ENCODE assay signal across 8 cellular contexts in the genomic region with DNA sequence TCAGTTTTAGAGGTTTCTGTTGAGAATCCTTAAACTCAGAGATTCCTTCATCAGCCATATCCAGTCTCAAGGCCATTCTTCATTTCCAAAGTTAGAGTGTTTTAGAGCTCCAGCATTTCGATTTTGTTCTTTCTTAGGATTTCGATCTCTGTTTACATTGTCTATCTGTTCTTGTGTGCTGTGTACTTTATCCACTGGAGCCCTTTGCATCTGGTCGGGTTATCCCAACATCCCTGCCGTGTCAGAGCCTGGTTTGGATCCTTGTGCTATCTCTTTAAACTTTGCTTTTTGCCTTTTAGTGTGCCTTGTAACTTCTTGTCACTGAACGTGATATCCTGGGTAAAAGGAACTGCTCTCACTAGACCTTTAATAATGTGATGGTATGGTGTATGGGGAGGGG.
DNase-seq lines count a peak whose midpoint lies in the region; ATAC-seq and TF ChIP-seq lines count a peak whose summit lies in the region.
"Not testable (repeated sequence)": the region's sequence is repeated elsewhere in the genome, so short reads cannot be mapped to it uniquely, and the experiment has no call there.

No MANE protein-coding gene starts in this region.

- peaks cover 17% of the 10 kb centered on the region for H3K36me3 Mint-ChIP-seq in CD4-positive, CD25-positive, alpha-beta regulatory T cell
- not testable (repeated sequence) for H3K36me3 Mint-ChIP-seq in activated CD4-positive, alpha-beta memory T cell treated with anti-CD3 and anti-CD28 coated beads for 36 hours; glutamatergic neuron (ENCODE audit: unreplicated experiment); natural killer cell treated with Interleukin-12 subunit alpha and Interleukin-12 subunit beta and Interleukin-15 and Interleukin-18, amount 100 ng/mL, for 72 hours
- H3K36me3 Mint-ChIP-seq in activated naive CD8-positive, alpha-beta T cell treated with anti-CD3 and anti-CD28 coated beads, Interleukin-2, amount 10 ng/mL, durations not matched to agents 7 days and 5 days, result peaks cover 12% of the 10 kb centered on the region

- not testable (repeated sequence) for H3K27me3 Mint-ChIP-seq in CD4-positive, CD25-positive, alpha-beta regulatory T cell; activated CD4-positive, alpha-beta memory T cell treated with anti-CD3 and anti-CD28 coated beads for 36 hours; activated naive CD8-positive, alpha-beta T cell treated with anti-CD3 and anti-CD28 coated beads, Interleukin-2, amount 10 ng/mL, durations not matched to agents 7 days and 5 days; glutamatergic neuron (ENCODE audit: unreplicated experiment); natural killer cell treated with Interleukin-12 subunit alpha and Interleukin-12 subunit beta and Interleukin-15 and Interleukin-18, amount 100 ng/mL, for 72 hours; stimulated activated naive CD8-positive, alpha-beta T cell treated with anti-CD3 and anti-CD28 coated beads, Interleukin-15, amount 100 ng/mL, for 72 hours

- CTCF ChIA-PET in activated CD4-positive, alpha-beta memory T cell treated with anti-CD3 and anti-CD28 coated beads for 36 hours (lab: Charles Lee), result not testable (repeated sequence)

- ATAC-seq in CD4-positive, CD25-positive, alpha-beta regulatory T cell (ENCODE audit: low read depth in 2 of 2); activated naive CD8-positive, alpha-beta T cell treated with anti-CD3 and anti-CD28 coated beads, Interleukin-2, amount 10 ng/mL, durations not matched to agents 7 days and 5 days (ENCODE audit: low read depth); natural killer cell treated with Interleukin-12 subunit alpha and Interleukin-12 subunit beta and Interleukin-15 and Interleukin-18, amount 100 ng/mL, for 72 hours; stimulated activated naive CD8-positive, alpha-beta T cell treated with anti-CD3 and anti-CD28 coated beads, Interleukin-15, amount 100 ng/mL, for 72 hours: not testable (repeated sequence)
- peak; percentile 1 for ATAC-seq in HG03378 (IDR thresholded peaks at IDR 0.05; ENCODE audit: unreplicated experiment)

- peaks cover 18 to 38% (median 27%) of the 10 kb centered on the region in 4 donors for H3K4me1 Mint-ChIP-seq in CD4-positive, CD25-positive, alpha-beta regulatory T cell
- peaks cover 35% of the 10 kb centered on the region for H3K4me1 Mint-ChIP-seq in activated CD4-positive, alpha-beta memory T cell treated with anti-CD3 and anti-CD28 coated beads for 36 hours (ENCODE audit: low read depth)
- H3K4me1 Mint-ChIP-seq in activated naive CD8-positive, alpha-beta T cell treated with anti-CD3 and anti-CD28 coated beads, Interleukin-2, amount 10 ng/mL, durations not matched to agents 7 days and 5 days, result peaks cover 10% of the 10 kb centered on the region
- peaks cover 12% of the 10 kb centered on the region for H3K4me1 Mint-ChIP-seq in glutamatergic neuron (ENCODE audit: low read depth, unreplicated experiment)
- peaks cover 22 to 25% of the 10 kb centered on the region in 2 donors for H3K4me1 Mint-ChIP-seq in natural killer cell treated with Interleukin-12 subunit alpha and Interleukin-12 subunit beta and Interleukin-15 and Interleukin-18, amount 100 ng/mL, for 72 hours (ENCODE audit: low read depth in 2 of 2)
- peaks cover 28% of the 10 kb centered on the region for H3K4me1 Mint-ChIP-seq in stimulated activated naive CD8-positive, alpha-beta T cell treated with anti-CD3 and anti-CD28 coated beads, Interleukin-15, amount 100 ng/mL, for 72 hours

- H3K4me1 ChIP-seq in CD4-positive, CD25-positive, alpha-beta regulatory T cell (ENCODE audit: control insufficient read depth, insufficient read depth, low read length, poor library complexity, severe bottlenecking), result peaks cover 12% of the 10 kb centered on the region

- POLR2A ChIA-PET in activated CD4-positive, alpha-beta memory T cell treated with anti-CD3 and anti-CD28 coated beads for 36 hours (lab: Charles Lee), result not testable (repeated sequence)
- POLR2A ChIA-PET in activated naive CD8-positive, alpha-beta T cell treated with anti-CD3 and anti-CD28 coated beads, Interleukin-2, amount 10 ng/mL, durations not matched to agents 7 days and 5 days (lab: Charles Lee), result interaction anchor here (0.7 kb wide), 1 partner anchor 454 kb away, joined by 3 read pairs; no protein-coding TSS in a partner anchor

- not testable (repeated sequence) for H3K4me3 ChIP-seq in CD4-positive, CD25-positive, alpha-beta regulatory T cell (ENCODE audit: low read depth, low read length); SK-N-MC

- H3K27ac ChIP-seq in CD4-positive, CD25-positive, alpha-beta regulatory T cell (ENCODE audit: insufficient read depth, low read length, poor library complexity, severe bottlenecking), result peak overlapping the region; percentile 58
- peak overlapping the region; percentile 42; the same call in 1 of the 2 replicates for H3K27ac ChIP-seq in SK-N-MC

- H3K27me3 ChIP-seq in CD4-positive, CD25-positive, alpha-beta regulatory T cell (ENCODE audit: control insufficient read depth, insufficient read depth, low read length), result not testable (repeated sequence)

- not testable (repeated sequence) for H3K9ac ChIP-seq in SK-N-MC (ENCODE audit: insufficient read length)

- H3K9me3 Mint-ChIP-seq in CD4-positive, CD25-positive, alpha-beta regulatory T cell; activated CD4-positive, alpha-beta memory T cell treated with anti-CD3 and anti-CD28 coated beads for 36 hours; activated naive CD8-positive, alpha-beta T cell treated with anti-CD3 and anti-CD28 coated beads, Interleukin-2, amount 10 ng/mL, durations not matched to agents 7 days and 5 days; glutamatergic neuron (ENCODE audit: unreplicated experiment); natural killer cell treated with Interleukin-12 subunit alpha and Interleukin-12 subunit beta and Interleukin-15 and Interleukin-18, amount 100 ng/mL, for 72 hours; stimulated activated naive CD8-positive, alpha-beta T cell treated with anti-CD3 and anti-CD28 coated beads, Interleukin-15, amount 100 ng/mL, for 72 hours: not testable (repeated sequence)

- peak overlapping the region; percentile 93 to 98 (median 93) for H3K27ac Mint-ChIP-seq in CD4-positive, CD25-positive, alpha-beta regulatory T cell
- peak overlapping the region; percentile 87 for H3K27ac Mint-ChIP-seq in activated CD4-positive, alpha-beta memory T cell treated with anti-CD3 and anti-CD28 coated beads for 36 hours
- peak overlapping the region; percentile 22 for H3K27ac Mint-ChIP-seq in activated naive CD8-positive, alpha-beta T cell treated with anti-CD3 and anti-CD28 coated beads, Interleukin-2, amount 10 ng/mL, durations not matched to agents 7 days and 5 days
- H3K27ac Mint-ChIP-seq in glutamatergic neuron (ENCODE audit: unreplicated experiment), result peak overlapping the region; percentile 24
- H3K27ac Mint-ChIP-seq in natural killer cell treated with Interleukin-12 subunit alpha and Interleukin-12 subunit beta and Interleukin-15 and Interleukin-18, amount 100 ng/mL, for 72 hours, result peak overlapping the region; percentile 80 to 92
- H3K27ac Mint-ChIP-seq in stimulated activated naive CD8-positive, alpha-beta T cell treated with anti-CD3 and anti-CD28 coated beads, Interleukin-15, amount 100 ng/mL, for 72 hours, result peak overlapping the region; percentile 44 to 93

- peak overlapping the region; percentile 32 to 84 (median 78) for H3K4me3 Mint-ChIP-seq in CD4-positive, CD25-positive, alpha-beta regulatory T cell
- H3K4me3 Mint-ChIP-seq in activated CD4-positive, alpha-beta memory T cell treated with anti-CD3 and anti-CD28 coated beads for 36 hours; activated naive CD8-positive, alpha-beta T cell treated with anti-CD3 and anti-CD28 coated beads, Interleukin-2, amount 10 ng/mL, durations not matched to agents 7 days and 5 days; glutamatergic neuron (ENCODE audit: unreplicated experiment): not testable (repeated sequence)
- peak overlapping the region; percentile 69 for H3K4me3 Mint-ChIP-seq in natural killer cell treated with Interleukin-12 subunit alpha and Interleukin-12 subunit beta and Interleukin-15 and Interleukin-18, amount 100 ng/mL, for 72 hours
- H3K4me3 Mint-ChIP-seq in stimulated activated naive CD8-positive, alpha-beta T cell treated with anti-CD3 and anti-CD28 coated beads, Interleukin-15, amount 100 ng/mL, for 72 hours, result peak overlapping the region; percentile 32 to 80

- H3K9me3 ChIP-seq in CD4-positive, CD25-positive, alpha-beta regulatory T cell (ENCODE audit: control insufficient read depth in 2 of 2, low read length in 2 of 2); SK-N-MC (ENCODE audit: low read depth, low read length): not testable (repeated sequence)

- not testable (repeated sequence) for TF ChIP-seq CTCF in glutamatergic neuron (IDR thresholded peaks at IDR 0.05; ENCODE audit: partially characterized antibody, unreplicated experiment)

- intact Hi-C loops in activated CD4-positive, alpha-beta memory T cell treated with anti-CD3 and anti-CD28 coated beads for 36 hours (cut with micrococcal nuclease), result not testable (repeated sequence)

- not testable (repeated sequence) for H3K36me3 ChIP-seq in CD4-positive, CD25-positive, alpha-beta regulatory T cell (ENCODE audit: control insufficient read depth, insufficient read depth, low read length); SK-N-MC (ENCODE audit: insufficient read depth, low read length)

- not testable (repeated sequence) for DNase-seq in CD4-positive, CD25-positive, alpha-beta regulatory T cell; SK-N-MC (ENCODE audit: low read depth, low spot score); activated CD4-positive, alpha-beta memory T cell treated with anti-CD3 and anti-CD28 coated beads for 36 hours; activated naive CD8-positive, alpha-beta T cell treated with anti-CD3 and anti-CD28 coated beads, Interleukin-2, amount 10 ng/mL, durations not matched to agents 7 days and 5 days; glutamatergic neuron; natural killer cell treated with Interleukin-12 subunit alpha and Interleukin-12 subunit beta and Interleukin-15 and Interleukin-18, amount 100 ng/mL, for 72 hours (ENCODE audit: low spot score); stimulated activated naive CD8-positive, alpha-beta T cell treated with anti-CD3 and anti-CD28 coated beads, Interleukin-15, amount 100 ng/mL, for 72 hours

Comparison
In these comparisons a context has a peak if more than half of its experiments do, and no peak if none do; other contexts are left out.
1. H3K27ac Mint-ChIP-seq: peak in every context shown above with its lines; median percentile 93 in CD4-positive, CD25-positive, alpha-beta regulatory T cell; 87 in activated CD4-positive, alpha-beta memory T cell treated with anti-CD3 and anti-CD28 coated beads for 36 hours; 86 in natural killer cell treated with Interleukin-12 subunit alpha and Interleukin-12 subunit beta and Interleukin-15 and Interleukin-18, amount 100 ng/mL, for 72 hours; 68 in stimulated activated naive CD8-positive, alpha-beta T cell treated with anti-CD3 and anti-CD28 coated beads, Interleukin-15, amount 100 ng/mL, for 72 hours; 24 in glutamatergic neuron; 22 in activated naive CD8-positive, alpha-beta T cell treated with anti-CD3 and anti-CD28 coated beads, Interleukin-2, amount 10 ng/mL, durations not matched to agents 7 days and 5 days.